In the genomic region with DNA sequence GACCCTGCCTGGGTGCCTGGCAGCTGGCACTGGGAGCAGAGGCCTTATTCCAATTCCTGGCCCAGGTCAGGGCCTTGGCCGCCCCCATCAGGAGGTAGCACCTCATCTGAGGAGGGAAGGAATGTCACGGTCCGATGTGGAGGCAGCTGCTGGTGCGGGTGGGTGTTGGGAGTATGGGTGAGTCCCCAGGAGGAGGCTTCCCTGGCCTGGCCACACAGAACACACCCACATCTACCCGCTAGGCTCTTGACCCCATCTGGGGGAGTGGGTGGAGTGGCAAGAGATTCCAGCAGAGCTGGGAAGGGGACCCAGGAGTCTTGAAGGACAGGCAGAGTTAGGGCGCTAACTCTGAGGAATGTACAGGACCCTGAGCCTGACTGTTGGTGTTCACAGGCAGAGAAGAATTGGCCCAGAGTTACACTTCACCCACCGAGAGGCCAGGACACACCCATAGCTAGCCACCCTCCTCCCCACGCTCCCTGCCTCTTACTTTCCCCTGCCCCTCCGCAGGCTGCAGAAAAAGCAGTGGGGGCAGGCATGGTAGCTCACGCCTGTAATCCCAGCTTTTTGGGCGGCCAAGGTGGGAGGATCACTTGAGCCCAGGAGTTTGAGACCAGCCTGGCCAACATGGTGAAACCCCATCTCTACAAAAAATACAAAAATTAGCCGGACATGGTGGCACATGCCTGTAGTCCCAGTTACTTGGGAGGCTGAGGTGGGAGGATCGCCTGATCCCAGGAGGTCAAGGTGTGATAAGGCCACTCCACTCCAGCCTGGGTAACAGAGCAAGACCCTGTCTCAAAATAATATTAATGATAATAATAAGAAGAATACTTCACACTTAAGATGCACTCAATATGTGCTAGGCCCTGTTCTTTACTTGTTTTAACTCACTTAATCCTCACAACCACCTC, we compare ENCODE assay signal across 17 cellular contexts. TPM values are rescaled to one million over a fixed set of nuclear protein-coding genes. Genes with fewer than 3 reads are reported as not detected.
DNase-seq lines count a peak whose midpoint lies in the region; TF ChIP-seq lines count a peak whose summit lies in the region.
"Had no signal": no experiment of that assay in that cellular context is flagged by ENCODE, and none has a peak within 500 bp of the region (broad histone marks: within the 10 kb centered on the region; RNA-seq: fewer than 3 reads in every experiment).

No MANE protein-coding gene starts in this region.

- peaks cover 7% of the 10 kb centered on the region for H3F3A ChIP-seq in GM23248 (ENCODE audit: insufficient read depth)

- H3K9ac ChIP-seq in endodermal cell (ENCODE audit: extremely low read depth, low read length, poor library complexity, severe bottlenecking) (no peak overlapping the region), GM23248 (no peak overlapping the region)

- TF ChIP-seq CTCF in breast epithelium (IDR thresholded peaks at IDR 0.05): no peak
- TF ChIP-seq CTCF in MCF 10A (IDR thresholded peaks at IDR 0.05; ENCODE audit: unreplicated experiment): no peak
- no peak for TF ChIP-seq CTCF in endodermal cell (conservative IDR thresholded peaks at IDR 0.05)
- TF ChIP-seq CTCF in ovary (IDR thresholded peaks at IDR 0.05): no peak
- TF ChIP-seq CTCF in vagina (IDR thresholded peaks at IDR 0.05): no peak

- TF ChIP-seq POLR2A in breast epithelium (IDR thresholded peaks at IDR 0.05): no peak
- no peak for TF ChIP-seq POLR2A in ovary (IDR thresholded peaks at IDR 0.05)
- no peak for TF ChIP-seq POLR2A in vagina (IDR thresholded peaks at IDR 0.05)

- H3K27me3 Mint-ChIP-seq in MCF 10A (ENCODE audit: insufficient read depth, unreplicated experiment): no peaks in the 10 kb centered on the region
- H3K27me3 Mint-ChIP-seq in endodermal cell (ENCODE audit: insufficient read depth): peaks cover 2% of the 10 kb centered on the region
- H3K27me3 Mint-ChIP-seq: central memory CD8-positive, alpha-beta T cell had no signal

- no peak for TF ChIP-seq EP300 in ovary (IDR thresholded peaks at IDR 0.05)

- H4K20me1 ChIP-seq in GM23248 (ENCODE audit: insufficient read depth): no peaks in the 10 kb centered on the region

- H3K27ac Mint-ChIP-seq in MCF 10A (ENCODE audit: low read depth, unreplicated experiment) (no peak overlapping the region), endodermal cell (peak overlapping the region; percentile 35)
- H3K27ac Mint-ChIP-seq: activated naive CD8-positive, alpha-beta T cell treated with anti-CD3 and anti-CD28 coated beads, Interleukin-2, amount 50 U/mL, for 24 hours; immature natural killer cell; stimulated activated naive CD8-positive, alpha-beta T cell treated with anti-CD3 and anti-CD28 coated beads, Interleukin-15, Interleukin-2, amounts not matched to agents 100 ng/mL and 50 ng/mL, for 24 hours had no signal

- intact Hi-C loops in breast epithelium (cut with DNase I; ENCODE audit: low total_unique reads): no loop called here
- intact Hi-C loops in MCF 10A (cut with micrococcal nuclease): no loop called here
- intact Hi-C loops in ovary (cut with DNase I): loop anchor here in 1 of 4 donors (5.0 kb wide), 1 partner anchor 54 kb away; no protein-coding TSS in a partner anchor
- intact Hi-C loops in vagina (cut with DNase I): no loop called here

- no peak overlapping the region for H2AFZ ChIP-seq in GM23248

- H3K27me3 ChIP-seq in breast epithelium: no peaks in the 10 kb centered on the region
- no peaks in the 10 kb centered on the region for H3K27me3 ChIP-seq in endodermal cell (ENCODE audit: control insufficient read depth, insufficient read depth, low read length, poor library complexity, severe bottlenecking)
- no peaks in the 10 kb centered on the region for H3K27me3 ChIP-seq in ovary
- H3K27me3 ChIP-seq in vagina: no peaks in the 10 kb centered on the region
- no peaks in the 10 kb centered on the region for H3K27me3 ChIP-seq in GM23248 (replicated peaks; ENCODE audit: insufficient read depth)

- H3K36me3 Mint-ChIP-seq in MCF 10A (ENCODE audit: insufficient read depth, unreplicated experiment): no peaks in the 10 kb centered on the region
- peaks cover 4% of the 10 kb centered on the region for H3K36me3 Mint-ChIP-seq in endodermal cell (ENCODE audit: low read depth)
- H3K36me3 Mint-ChIP-seq: immature natural killer cell had no signal

- H3K9me3 Mint-ChIP-seq in MCF 10A (ENCODE audit: unreplicated experiment) (no peaks in the 10 kb centered on the region), endodermal cell (no peaks in the 10 kb centered on the region)
- H3K9me3 Mint-ChIP-seq: activated naive CD8-positive, alpha-beta T cell treated with anti-CD3 and anti-CD28 coated beads, Interleukin-2, amount 50 U/mL, for 24 hours; central memory CD8-positive, alpha-beta T cell; immature natural killer cell; stimulated activated naive CD8-positive, alpha-beta T cell treated with anti-CD3 and anti-CD28 coated beads, Interleukin-15, Interleukin-2, amounts not matched to agents 100 ng/mL and 50 ng/mL, for 24 hours had no signal

- no peaks in the 10 kb centered on the region for H3K79me2 ChIP-seq in GM23248 (ENCODE audit: insufficient read depth)

- BruUV-seq in MCF 10A (replicated peaks; lab: Mats Ljungman, UMichigan): no TSS peak

- H3K4me1 Mint-ChIP-seq in MCF 10A (ENCODE audit: insufficient read depth, unreplicated experiment) (peaks cover 25% of the 10 kb centered on the region), endodermal cell (peaks cover 21% of the 10 kb centered on the region)
- H3K4me1 Mint-ChIP-seq: activated naive CD8-positive, alpha-beta T cell treated with anti-CD3 and anti-CD28 coated beads, Interleukin-2, amount 50 U/mL, for 24 hours; central memory CD8-positive, alpha-beta T cell; immature natural killer cell had no signal

- no peak overlapping the region for H3K4me2 ChIP-seq in GM23248 (ENCODE audit: unreplicated experiment)
- H3K4me2 ChIP-seq: smooth muscle cell had no signal

- H3K27ac ChIP-seq in breast epithelium: peak overlapping the region; percentile 61 to 87
- H3K27ac ChIP-seq in endodermal cell (ENCODE audit: low read depth, low read length): no peak overlapping the region
- H3K27ac ChIP-seq in ovary: peak overlapping the region in 1 of 2 donors; percentile 44
- H3K27ac ChIP-seq in vagina: peak overlapping the region; percentile 44
- H3K27ac ChIP-seq in GM23248: no peak overlapping the region

- 87 to 100% methylated on average over 1 to 13 of the region's 13 CpGs for WGBS in endodermal cell (ENCODE audit: insufficient coverage in 1 of 2, insufficient read length in 1 of 2), 2 experiments
- WGBS in ovary, 3 donors: 67 to 71% (median 68%) methylated on average over 13 of the region's 13 CpGs
- WGBS in GM23248 (ENCODE audit: low coverage in 1 of 2, low lambda C conversion rate in 2 of 2, missing lambda C conversion rate in 2 of 2), 2 experiments: 89 to 91% methylated on average over 13 of the region's 13 CpGs

- DNase-seq in breast epithelium (ENCODE audit: low spot score in 2 of 2): peak; percentile 16 to 34
- no peak for DNase-seq in MCF 10A (ENCODE audit: unreplicated experiment)
- DNase-seq in endodermal cell: peak; percentile 73
- peak in 3 of 5 donors; percentile 21 to 40 (median 22) for DNase-seq in ovary
- no peak for DNase-seq in vagina (ENCODE audit: extremely low spot score in 2 of 2)
- no peak for DNase-seq in GM23248
- no peak for DNase-seq in NCI-H187 (lab: John Stamatoyannopoulos, UW)
- no peak for DNase-seq in NCI-H2196 (lab: John Stamatoyannopoulos, UW; ENCODE audit: unreplicated experiment)
- DNase-seq: ACHN; activated naive CD8-positive, alpha-beta T cell treated with anti-CD3 and anti-CD28 coated beads, Interleukin-2, amount 50 U/mL, for 24 hours; immature natural killer cell; NCI-H187 treated with DMSO at 0.1 percent for 48 hours; NCI-H774; T-helper 1 cell had no signal

- no peaks in the 10 kb centered on the region for H3K9me2 ChIP-seq in GM23248 (ENCODE audit: insufficient read depth)

- no peak overlapping the region for H3K4me3 ChIP-seq in breast epithelium
- H3K4me3 ChIP-seq in endodermal cell (ENCODE audit: low read length): no peak overlapping the region
- no peak overlapping the region for H3K4me3 ChIP-seq in ovary
- no peak overlapping the region for H3K4me3 ChIP-seq in vagina
- H3K4me3 ChIP-seq in GM23248: no peak overlapping the region
- H3K4me3 ChIP-seq: smooth muscle cell had no signal

- no peaks in the 10 kb centered on the region for H3K36me3 ChIP-seq in breast epithelium
- H3K36me3 ChIP-seq in endodermal cell (ENCODE audit: control insufficient read depth, insufficient read depth, low read length): no peaks in the 10 kb centered on the region
- no peaks in the 10 kb centered on the region for H3K36me3 ChIP-seq in ovary
- peaks cover 0 to 4% of the 10 kb centered on the region in 2 donors for H3K36me3 ChIP-seq in vagina
- H3K36me3 ChIP-seq in GM23248 (ENCODE audit: low read depth): no peaks in the 10 kb centered on the region

- no peaks in the 10 kb centered on the region for H3K9me3 ChIP-seq in breast epithelium
- no peaks in the 10 kb centered on the region for H3K9me3 ChIP-seq in endodermal cell (ENCODE audit: control insufficient read depth, low read length)
- H3K9me3 ChIP-seq in ovary: no peaks in the 10 kb centered on the region
- no peaks in the 10 kb centered on the region for H3K9me3 ChIP-seq in vagina
- no peaks in the 10 kb centered on the region for H3K9me3 ChIP-seq in GM23248 (ENCODE audit: low read depth)

- H3K4me1 ChIP-seq in breast epithelium: peaks cover 3 to 15% of the 10 kb centered on the region in 2 donors
- peaks cover 4% of the 10 kb centered on the region for H3K4me1 ChIP-seq in endodermal cell (ENCODE audit: control insufficient read depth, insufficient read depth, low read length)
- peaks cover 10% of the 10 kb centered on the region for H3K4me1 ChIP-seq in ovary (ENCODE audit: insufficient read depth)
- peaks cover 64% of the 10 kb centered on the region for H3K4me1 ChIP-seq in vagina
- H3K4me1 ChIP-seq in GM23248 (ENCODE audit: insufficient read depth): peaks cover 21% of the 10 kb centered on the region

- POLR2A ChIA-PET in MCF 10A (lab: Yijun Ruan, JAX): interaction anchor here (0.9 to 1.1 kb wide), 3 partner anchors 36 to 70 kb away, joined by 3 read pairs; a partner anchor contains a TSS

- no peak overlapping the region for H3K4me3 Mint-ChIP-seq in MCF 10A (ENCODE audit: unreplicated experiment)
- no peak overlapping the region for H3K4me3 Mint-ChIP-seq in endodermal cell
- H3K4me3 Mint-ChIP-seq: activated naive CD8-positive, alpha-beta T cell treated with anti-CD3 and anti-CD28 coated beads, Interleukin-2, amount 50 U/mL, for 24 hours; central memory CD8-positive, alpha-beta T cell; immature natural killer cell; stimulated activated naive CD8-positive, alpha-beta T cell treated with anti-CD3 and anti-CD28 coated beads, Interleukin-15, Interleukin-2, amounts not matched to agents 100 ng/mL and 50 ng/mL, for 24 hours had no signal

- in situ Hi-C loops in GM23248 (cut with MboI): no loop called here

- CTCF ChIA-PET in MCF 10A (lab: Yijun Ruan, JAX): interaction anchor here (0.7 to 2.4 kb wide), 6 partner anchors 10 to 70 kb away, joined by 3 to 26 read pairs (median 4); a partner anchor contains a TSS

RNA-seq across cellular contexts. Expression of a gene that starts 6.0 kb away (rescaled TPM):
- 10 to 100 TPM; 11.4 to 25.2 (median 11.4) TPM for total RNA-seq in breast epithelium
- 0.21 and 0.25 TPM in 2 replicates for total RNA-seq in MCF 10A (2022)
- total RNA-seq in endodermal cell: 10 to 100 TPM; 28.1 to 31.2 TPM
- polyA plus RNA-seq in endodermal cell (2013, experiment 1 of 2): 8.2 TPM
- polyA plus RNA-seq in endodermal cell (2013, experiment 2 of 2): 7.8 TPM
- 10 to 100 TPM; 14.7 to 63.4 (median 52.8) TPM for total RNA-seq in ovary
- 10 to 100 TPM; 25.2 to 27.2 TPM for polyA plus RNA-seq in ovary
- 39.3 TPM for total RNA-seq in vagina
- 0.11 and 0.38 TPM in 2 replicates for total RNA-seq in GM23248 (2014; rRNA removed; shearing (Covaris generic))
- polyA plus RNA-seq in GM23248 (2016; fragmentation: Nextera tagmentation; extraction: Ambion mirVana): 0.08 and 0.14 TPM in 2 replicates
- polyA plus RNA-seq: immature natural killer cell had no signal

RNA-seq across cellular contexts. Expression of a gene that starts 11.8 kb away (rescaled TPM):
- total RNA-seq in breast epithelium (1 to 10 TPM; 1.3 to 5.3 (median 3.9) TPM), MCF 10A (2022) (0.91 and 2.0 TPM in 2 replicates), endodermal cell (100 to 1,000 TPM; 168 to 206 TPM), ovary (1 to 10 TPM in 3 of 7 donors, under 1 TPM in 4; 0.57 to 1.7 (median 1.00) TPM), vagina (1.2 TPM)
- polyA plus RNA-seq in endodermal cell (2013, experiment 1 of 2): 47.4 TPM
- polyA plus RNA-seq in endodermal cell (2013, experiment 2 of 2): 49.5 TPM
- polyA plus RNA-seq in ovary (1 to 10 TPM in 1 of 2 donors, under 1 TPM in 1; 0.29 to 1.5 TPM), GM23248 (2016; fragmentation: Nextera tagmentation; extraction: Ambion mirVana) (0.06 and 0.16 TPM in 2 replicates)
- not detected in 2 replicates for total RNA-seq in GM23248 (2014; rRNA removed; shearing (Covaris generic))
- polyA plus RNA-seq: immature natural killer cell had no signal

Comparison
In these comparisons a context has a peak if more than half of its experiments do, and no peak if none do; other contexts are left out.
1. DNase-seq: peak in breast epithelium (2 of 2), endodermal cell (single experiment) and ovary (3 of 5); none in MCF 10A (single experiment), vagina (0 of 2), GM23248 (single experiment), NCI-H187 (0 of 2) and NCI-H2196 (single experiment).
2. H3K27ac ChIP-seq: peak in breast epithelium (2 of 2) and vagina (single experiment); none in endodermal cell (single experiment) and GM23248 (single experiment).
3. RNA of a gene that starts 11.8 kb away (total RNA-seq): 168 to 206 TPM in endodermal cell; 1.3 to 5.3 TPM in breast epithelium, 1.2 TPM in vagina (single experiment), 0.57 to 1.7 TPM in ovary, 0.91 to 2.0 TPM in MCF 10A and not detected in GM23248; every median in the first group is over 10 times any median in the second.